ENCODE assay signal across 9 cellular contexts in genomic region chr10:70255329-70256299, GRCh38. TPM values are rescaled to one million over a fixed set of nuclear protein-coding genes. Genes with fewer than 3 reads are reported as not detected.
A peak's percentile ranks its signal among the peaks of the same experiment; 100 is the strongest.
DNase-seq lines count a peak whose midpoint lies in the region; ATAC-seq and TF ChIP-seq lines count a peak whose summit lies in the region.
"Had no signal": no experiment of that assay in that cellular context is flagged by ENCODE, and none has a peak within 500 bp of the region (broad histone marks: within the 10 kb centered on the region; RNA-seq: fewer than 3 reads in every experiment).

No MANE protein-coding gene starts in this region.

- TF ChIP-seq POLR2A in HCT116 (IDR thresholded peaks at IDR 0.05; ENCODE audit: borderline replicate concordance, extremely low read depth, insufficient read depth, insufficient read length) (no peak), erythroblast (IDR thresholded peaks at IDR 0.05; ENCODE audit: low read length) (no peak)

- TF ChIP-seq CTCF in HCT116 (IDR thresholded peaks at IDR 0.05 in 2 of 3, conservative IDR thresholded peaks at IDR 0.05 in 1 of 3; ENCODE audit: borderline replicate concordance in 1 of 3, insufficient read depth in 1 of 3, low read depth in 2 of 3, low read length in 2 of 3) = no peak
- TF ChIP-seq CTCF in foreskin keratinocyte (conservative IDR thresholded peaks at IDR 0.05) = peak; percentile 35

- H3K27ac ChIP-seq in HCT116 (ENCODE audit: low read depth, low read length) (no peak overlapping the region), foreskin keratinocyte (peak overlapping the region; percentile 30)

- intact Hi-C loops in HCT116 (cut with micrococcal nuclease) = no loop called here

- peaks cover 5% of the 10 kb centered on the region; the same call in 1 of the 2 replicates for H3K27me3 ChIP-seq in HCT116 (ENCODE audit: insufficient read depth, low read length)
- peaks cover 42% of the 10 kb centered on the region for H3K27me3 ChIP-seq in foreskin keratinocyte

- no peaks in the 10 kb centered on the region for H3K9me3 Mint-ChIP-seq in activated T-cell treated with anti-CD3 and anti-CD28 coated beads, Interleukin-2, amount 50 U/mL, for 24 hours
- H3K9me3 Mint-ChIP-seq in stimulated activated effector memory CD8-positive, alpha-beta T cell treated with anti-CD3 and anti-CD28 coated beads, Interleukin-12 subunit alpha, Interleukin-12 subunit beta, amount 100 ng/mL, for 72 hours = no peaks in the 10 kb centered on the region

- peaks cover 54% of the 10 kb centered on the region for H3K27me3 Mint-ChIP-seq in activated T-cell treated with anti-CD3 and anti-CD28 coated beads, Interleukin-2, amount 50 U/mL, for 24 hours

- CTCF ChIA-PET in HCT116 (lab: Charles Lee) = interaction anchor here (0.9 to 1.2 kb wide), 3 partner anchors 10 to 109 kb away, joined by 3 to 9 read pairs (median 4); partner anchors contain the start of gene TYSND1

- H2AFZ ChIP-seq in HCT116 (ENCODE audit: low read depth, low read length, poor library complexity, severe bottlenecking) = peak overlapping the region; percentile 42

- no peaks in the 10 kb centered on the region for H3K79me2 ChIP-seq in HCT116 (ENCODE audit: insufficient read depth, low read length)

- H3K4me1 Mint-ChIP-seq in activated T-cell treated with anti-CD3 and anti-CD28 coated beads, Interleukin-2, amount 50 U/mL, for 24 hours (ENCODE audit: low read depth) = peaks cover 14% of the 10 kb centered on the region
- H3K4me1 Mint-ChIP-seq in stimulated activated effector memory CD8-positive, alpha-beta T cell treated with anti-CD3 and anti-CD28 coated beads, Interleukin-12 subunit alpha, Interleukin-12 subunit beta, amount 100 ng/mL, for 72 hours = no peaks in the 10 kb centered on the region

- RAD21 ChIA-PET in HCT116 (lab: Charles Lee; ENCODE audit: low non-redundant PET in 1 of 2, low total read pairs in 2 of 2, uncharacterized antibody in 2 of 2, unreplicated experiment in 2 of 2) = interaction anchor here in 1 of 2 experiments (0.5 to 0.7 kb wide), 3 partner anchors 17 to 113 kb away, joined by 3 to 6 read pairs (median 3); no protein-coding TSS in a partner anchor

- peak; percentile 20; the same call in 1 of the 2 replicates for TF ChIP-seq RAD21 in HCT116 (IDR thresholded peaks at IDR 0.05; ENCODE audit: low read depth)

- H3K36me3 Mint-ChIP-seq in activated T-cell treated with anti-CD3 and anti-CD28 coated beads, Interleukin-2, amount 50 U/mL, for 24 hours (ENCODE audit: low read depth) = no peaks in the 10 kb centered on the region
- no peaks in the 10 kb centered on the region for H3K36me3 Mint-ChIP-seq in stimulated activated effector memory CD8-positive, alpha-beta T cell treated with anti-CD3 and anti-CD28 coated beads, Interleukin-12 subunit alpha, Interleukin-12 subunit beta, amount 100 ng/mL, for 72 hours

- H4K20me1 ChIP-seq in HCT116 (ENCODE audit: insufficient read depth) = no peaks in the 10 kb centered on the region

- BruUV-seq in HCT116 (replicated peaks; lab: Mats Ljungman, UMichigan) = no TSS peak

- DNase-seq in HCT116 (ENCODE audit: low read depth, low spot score) (peak; percentile 90), foreskin keratinocyte (peak; percentile 81 to 92), erythroblast (lab: John Stamatoyannopoulos, UW) (no peak)
- DNase-seq in activated T-cell treated with anti-CD3 and anti-CD28 coated beads, Interleukin-2, amount 50 U/mL, for 24 hours = peak; percentile 52
- no peak for DNase-seq in stimulated activated effector memory CD8-positive, alpha-beta T cell treated with anti-CD3 and anti-CD28 coated beads, Interleukin-12 subunit alpha, Interleukin-12 subunit beta, amount 100 ng/mL, for 72 hours (ENCODE audit: low spot score in 2 of 2)
- no peak for DNase-seq in stimulated activated naive CD4-positive, alpha-beta T cell treated with Interleukin-2 at 50 U/mL for 16 hours (lab: John Stamatoyannopoulos, UW)

- no peaks in the 10 kb centered on the region for H3K36me3 ChIP-seq in HCT116 (ENCODE audit: control insufficient read depth in 1 of 2, insufficient read depth in 2 of 2, low read length in 2 of 2)

- peak; percentile 94 for ATAC-seq in HCT116
- ATAC-seq in foreskin keratinocyte = peak; percentile 81
- peak; percentile 44 for ATAC-seq in stimulated activated effector memory CD8-positive, alpha-beta T cell treated with anti-CD3 and anti-CD28 coated beads, Interleukin-12 subunit alpha, Interleukin-12 subunit beta, amount 100 ng/mL, for 72 hours
- no peak for ATAC-seq in GM21381 (IDR thresholded peaks at IDR 0.05; ENCODE audit: unreplicated experiment)
- ATAC-seq in GM18519 (IDR thresholded peaks at IDR 0.05; ENCODE audit: low FRiP score, unreplicated experiment) = no peak
- ATAC-seq: left lobe of liver had no signal

- peak overlapping the region; percentile 41 for H3K4me3 Mint-ChIP-seq in activated T-cell treated with anti-CD3 and anti-CD28 coated beads, Interleukin-2, amount 50 U/mL, for 24 hours
- H3K4me3 Mint-ChIP-seq in stimulated activated effector memory CD8-positive, alpha-beta T cell treated with anti-CD3 and anti-CD28 coated beads, Interleukin-12 subunit alpha, Interleukin-12 subunit beta, amount 100 ng/mL, for 72 hours = peak overlapping the region; percentile 45

- H3K4me1 ChIP-seq in HCT116 (ENCODE audit: control insufficient read depth in 1 of 2, insufficient read depth in 2 of 2, low read length in 2 of 2) (peaks cover 19 to 37% of the 10 kb centered on the region in 2 experiments), foreskin keratinocyte (peaks cover 5% of the 10 kb centered on the region)

- peak overlapping the region; percentile 69 for H3K4me2 ChIP-seq in HCT116 (ENCODE audit: low read length)

- H3K9ac ChIP-seq in HCT116 (ENCODE audit: low read length) = peak overlapping the region; percentile 20; the same call in 1 of the 2 replicates

- POLR2A ChIA-PET in HCT116 (lab: Charles Lee) = interaction anchor here (0.7 to 0.8 kb wide), 4 partner anchors 12 to 614 kb away, joined by 3 to 5 read pairs (median 5); no protein-coding TSS in a partner anchor

- no peaks in the 10 kb centered on the region; a peak in 1 of 4 replicates for H3K9me3 ChIP-seq in HCT116 (ENCODE audit: control insufficient read depth in 1 of 2, insufficient read depth in 1 of 2, low read depth in 1 of 2, low read length in 2 of 2)

- no peaks in the 10 kb centered on the region for H3K9me2 ChIP-seq in HCT116 (ENCODE audit: insufficient read depth)

- H3K4me3 ChIP-seq in HCT116 (replicated peaks in 1 of 2; ENCODE audit: low read depth in 1 of 2, low read length in 2 of 2) = peak overlapping the region in 1 of 2 experiments; percentile 12; a peak in 2 of 4 replicates

- no peak overlapping the region for H3K27ac Mint-ChIP-seq in activated T-cell treated with anti-CD3 and anti-CD28 coated beads, Interleukin-2, amount 50 U/mL, for 24 hours
- no peak overlapping the region for H3K27ac Mint-ChIP-seq in stimulated activated effector memory CD8-positive, alpha-beta T cell treated with anti-CD3 and anti-CD28 coated beads, Interleukin-12 subunit alpha, Interleukin-12 subunit beta, amount 100 ng/mL, for 72 hours

TF ChIP-seq in HCT116, 20 proteins besides CTCF, POLR2A, EP300 and RAD21 (continues in another document):
- TF ChIP-seq FOSL1 (IDR thresholded peaks at IDR 0.05; ENCODE audit: low read depth) (peak; percentile 41), CBX3 (IDR thresholded peaks at IDR 0.05; ENCODE audit: low read depth) (peak; percentile 94), CEBPB (IDR thresholded peaks at IDR 0.05; ENCODE audit: low read depth) (0 out of 2 replicates have a peak, but pooled peaks have one; percentile 17), EGR1 (IDR thresholded peaks at IDR 0.05; ENCODE audit: low read depth) (peak; percentile 54), TCF7L2 (IDR thresholded peaks at IDR 0.05; ENCODE audit: borderline replicate concordance, extremely low read depth, insufficient read depth, insufficient read length) (no peak), ZFX (IDR thresholded peaks at IDR 0.05) (no peak), SRF (IDR thresholded peaks at IDR 0.05; ENCODE audit: low read depth) (no peak), ZNF274 (IDR thresholded peaks at IDR 0.05; ENCODE audit: low read depth, low read length) (no peak), JUND (IDR thresholded peaks at IDR 0.05) (peak; percentile 73), SIN3A (IDR thresholded peaks at IDR 0.05; ENCODE audit: low read depth) (peak; percentile 64; the same call in 1 of the 2 replicates), POLR2AphosphoS5 (IDR thresholded peaks at IDR 0.05; ENCODE audit: low read depth, low read length) (peak; percentile 39; the same call in 1 of the 2 replicates), EZH2 (IDR thresholded peaks at IDR 0.05) (no peak), ZBTB33 (IDR thresholded peaks at IDR 0.05; ENCODE audit: extremely low read depth, insufficient replicate concordance, low read length) (peak; percentile 16), SP1 (IDR thresholded peaks at IDR 0.05; ENCODE audit: low read depth) (peak; percentile 76)
- TF ChIP-seq, protein P1, sequence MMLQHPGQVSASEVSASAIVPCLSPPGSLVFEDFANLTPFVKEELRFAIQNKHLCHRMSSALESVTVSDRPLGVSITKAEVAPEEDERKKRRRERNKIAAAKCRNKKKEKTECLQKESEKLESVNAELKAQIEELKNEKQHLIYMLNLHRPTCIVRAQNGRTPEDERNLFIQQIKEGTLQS (IDR thresholded peaks at IDR 0.05) = no peak
- TF ChIP-seq, protein P2, sequence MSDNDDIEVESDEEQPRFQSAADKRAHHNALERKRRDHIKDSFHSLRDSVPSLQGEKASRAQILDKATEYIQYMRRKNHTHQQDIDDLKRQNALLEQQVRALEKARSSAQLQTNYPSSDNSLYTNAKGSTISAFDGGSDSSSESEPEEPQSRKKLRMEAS (IDR thresholded peaks at IDR 0.05) = peak; percentile 57

RNA-seq across cellular contexts. Expression of gene PPA1, which starts 22.4 kb away (rescaled TPM):
- 234 TPM for total RNA-seq in HCT116 (2021; ENCODE audit: unreplicated experiment)
- 143 and 188 TPM in 2 replicates for polyA plus RNA-seq in HCT116 (2012)
- total RNA-seq in foreskin keratinocyte = 190 and 217 TPM in 2 replicates
- polyA plus RNA-seq in foreskin keratinocyte = 168 and 206 TPM in 2 replicates

RNA-seq across cellular contexts. Expression of gene NPFFR1, which starts 28.2 kb away (rescaled TPM):
- total RNA-seq in HCT116 (2021; ENCODE audit: unreplicated experiment) (0.02 TPM), foreskin keratinocyte (not detected in 2 replicates)
- polyA plus RNA-seq in HCT116 (2012) = 0.01 TPM in 2 replicates
- polyA plus RNA-seq in foreskin keratinocyte = not detected in 2 replicates
- total RNA-seq: left lobe of liver had no signal

Comparison
In these comparisons a context has a peak if more than half of its experiments do, and no peak if none do; other contexts are left out.
1. ATAC-seq: peak in HCT116 (single experiment), foreskin keratinocyte (single experiment) and stimulated activated effector memory CD8-positive, alpha-beta T cell treated with anti-CD3 and anti-CD28 coated beads, Interleukin-12 subunit alpha, Interleukin-12 subunit beta, amount 100 ng/mL, for 72 hours (single experiment); none in GM21381 (single experiment) and GM18519 (single experiment).
2. DNase-seq: peak in HCT116 (single experiment), activated T-cell treated with anti-CD3 and anti-CD28 coated beads, Interleukin-2, amount 50 U/mL, for 24 hours (single experiment) and foreskin keratinocyte (2 of 2); none in stimulated activated effector memory CD8-positive, alpha-beta T cell treated with anti-CD3 and anti-CD28 coated beads, Interleukin-12 subunit alpha, Interleukin-12 subunit beta, amount 100 ng/mL, for 72 hours (0 of 2), erythroblast (0 of 2) and stimulated activated naive CD4-positive, alpha-beta T cell treated with Interleukin-2 at 50 U/mL for 16 hours (single experiment).